Comparison of ENCODE assay signal across 28 cellular contexts in genomic region chr3:124360626-124361025, GRCh38.
DNase-seq lines count a peak whose midpoint lies in the region; ATAC-seq, FAIRE-seq and TF ChIP-seq lines count a peak whose summit lies in the region.
"Had no signal": no experiment of that assay in that cellular context is flagged by ENCODE, and none has a peak within 500 bp of the region (broad histone marks: within the 10 kb centered on the region; RNA-seq: fewer than 3 reads in every experiment).

No MANE protein-coding gene starts in this region.

- no peaks in the 10 kb centered on the region for H3K36me3 ChIP-seq in endodermal cell (ENCODE audit: control insufficient read depth, insufficient read depth, low read length)
- H3K36me3 ChIP-seq: gastroesophageal sphincter, ovary, thoracic aorta had no signal

- peaks cover 2% of the 10 kb centered on the region for H3K4me1 ChIP-seq in endodermal cell (ENCODE audit: control insufficient read depth, insufficient read depth, low read length)

- ATAC-seq in HG03378 (IDR thresholded peaks at IDR 0.05; ENCODE audit: unreplicated experiment) = no peak
- ATAC-seq: gastroesophageal sphincter, K562, sciatic nerve had no signal

- no peaks in the 10 kb centered on the region for H3K9me3 ChIP-seq in endodermal cell (ENCODE audit: control insufficient read depth, low read length)
- H3K9me3 ChIP-seq: gastroesophageal sphincter, ovary, SK-N-SH, thoracic aorta had no signal

- no peak overlapping the region for H3K4me3 ChIP-seq in endodermal cell (ENCODE audit: low read length)
- H3K4me3 ChIP-seq: coronary artery, gastroesophageal sphincter, K562, ovary, thoracic aorta had no signal

- DNase-seq in NCI-H146 treated with DMSO at 0.1 percent for 48 hours (lab: John Stamatoyannopoulos, UW; ENCODE audit: unreplicated experiment) (peak; percentile 48), endodermal cell (peak; percentile 75), left kidney (ENCODE audit: low read depth, low spot score) (peak; percentile 60), CD1c-positive myeloid dendritic cell (ENCODE audit: extremely low spot score) (no peak), RCC 7860 (ENCODE audit: low spot score) (no peak)
- DNase-seq: activated CD4-positive, alpha-beta T cell treated with anti-CD3 and anti-CD28 coated beads for 48 hours; activated naive CD4-positive, alpha-beta T cell treated with Interleukin-2 at 50 U/mL for 16 hours; activated T-cell treated with anti-CD3 and anti-CD28 coated beads, Interleukin-2, amount 50 U/mL, for 24 hours; CD4-positive, CD25-positive, alpha-beta regulatory T cell; left cardiac atrium; mesenchymal stem cell; MM.1S; naive B cell; NCI-H1436; NCI-H2171 treated with DMSO at 0.1 percent for 48 hours; NCI-H524 treated with DMSO at 0.1 percent for 48 hours; ovary; RPMI8226; SK-N-SH; stimulated activated naive CD4-positive, alpha-beta T cell treated with Interleukin-2 at 50 U/mL for 16 hours had no signal

- no peak overlapping the region for H3K9ac ChIP-seq in endodermal cell (ENCODE audit: extremely low read depth, low read length, poor library complexity, severe bottlenecking)
- H3K9ac ChIP-seq: SK-N-SH had no signal

- H3K4me3 Mint-ChIP-seq in endodermal cell = no peak overlapping the region
- H3K4me3 Mint-ChIP-seq: activated T-cell treated with anti-CD3 and anti-CD28 coated beads, Interleukin-2, amount 50 U/mL, for 24 hours; CD4-positive, CD25-positive, alpha-beta regulatory T cell; naive B cell had no signal

- H3K27ac Mint-ChIP-seq in endodermal cell = peak overlapping the region; percentile 76
- H3K27ac Mint-ChIP-seq: activated T-cell treated with anti-CD3 and anti-CD28 coated beads, Interleukin-2, amount 50 U/mL, for 24 hours; CD4-positive, CD25-positive, alpha-beta regulatory T cell; naive B cell had no signal

- peaks cover under 1% of the 10 kb centered on the region for H3K9me3 Mint-ChIP-seq in endodermal cell
- H3K9me3 Mint-ChIP-seq: activated T-cell treated with anti-CD3 and anti-CD28 coated beads, Interleukin-2, amount 50 U/mL, for 24 hours had no signal

- H3K27ac ChIP-seq in endodermal cell (ENCODE audit: low read depth, low read length) = peak overlapping the region; percentile 61
- H3K27ac ChIP-seq in temporal lobe (ENCODE audit: low read depth, low read length) = peak overlapping the region; percentile 20
- H3K27ac ChIP-seq: coronary artery, gastroesophageal sphincter, ovary, thoracic aorta had no signal

- FAIRE-seq in RCC 7860 (lab: Jason Lieb, UNC) = no peak
- FAIRE-seq: GM12892, K562 had no signal

- WGBS in endodermal cell (ENCODE audit: insufficient coverage in 1 of 2, insufficient read length in 1 of 2), 2 experiments = 37% methylated on average over 2 of the region's 4 CpGs; no CpG with 5 or more reads in 1 of the 2 experiments

- no peaks in the 10 kb centered on the region for H3K27me3 ChIP-seq in endodermal cell (ENCODE audit: control insufficient read depth, insufficient read depth, low read length, poor library complexity, severe bottlenecking)
- H3K27me3 ChIP-seq: gastroesophageal sphincter, ovary had no signal

- H3K4me1 Mint-ChIP-seq in endodermal cell = peaks cover 23% of the 10 kb centered on the region
- H3K4me1 Mint-ChIP-seq: CD4-positive, CD25-positive, alpha-beta regulatory T cell; naive B cell had no signal

- H3K36me3 Mint-ChIP-seq in endodermal cell (ENCODE audit: low read depth) = peaks cover 2% of the 10 kb centered on the region
- H3K36me3 Mint-ChIP-seq: CD4-positive, CD25-positive, alpha-beta regulatory T cell had no signal

- H3K27me3 Mint-ChIP-seq in endodermal cell (ENCODE audit: insufficient read depth) = peaks cover 2% of the 10 kb centered on the region

- no peak for TF ChIP-seq CTCF in endodermal cell (conservative IDR thresholded peaks at IDR 0.05)

Comparison
In these comparisons a context has a peak if more than half of its experiments do, and no peak if none do; other contexts are left out.
1. DNase-seq: peak in NCI-H146 treated with DMSO at 0.1 percent for 48 hours (single experiment), endodermal cell (single experiment) and left kidney (single experiment); none in CD1c-positive myeloid dendritic cell (single experiment) and RCC 7860 (single experiment).